17 cellular contexts compared by ENCODE assay signal in genomic region chr2:70639841-70640448, GRCh38.
"Had no signal": no experiment of that assay in that cellular context is flagged by ENCODE, and none has a peak within 500 bp of the region (broad histone marks: within the 10 kb centered on the region; RNA-seq: fewer than 3 reads in every experiment).

No MANE protein-coding gene starts in this region.

- H3K9me3 ChIP-seq: thoracic aorta, upper lobe of left lung had no signal

- H3K9me3 Mint-ChIP-seq: activated CD4-positive, alpha-beta memory T cell treated with anti-CD3 and anti-CD28 coated beads, Interleukin-2, amount 10 ng/mL, durations not matched to agents 7 days and 5 days; activated naive CD8-positive, alpha-beta T cell treated with anti-CD3 and anti-CD28 coated beads, Interleukin-2, amount 10 ng/mL, durations not matched to agents 7 days and 5 days; endodermal cell had no signal

- H3K36me3 ChIP-seq: thoracic aorta, upper lobe of left lung, WERI-Rb-1 had no signal

- H3K27ac ChIP-seq: foreskin keratinocyte, thoracic aorta, upper lobe of left lung, WERI-Rb-1 had no signal

- DNase-seq: activated CD4-positive, alpha-beta memory T cell treated with anti-CD3 and anti-CD28 coated beads, Interleukin-2, amount 10 ng/mL, durations not matched to agents 7 days and 5 days; activated CD4-positive, alpha-beta T cell treated with anti-CD3 and anti-CD28 coated beads for 1 hour; activated CD8-positive, alpha-beta memory T cell treated with anti-CD3 and anti-CD28 coated beads, Interleukin-2, amount 10 ng/mL, durations not matched to agents 7 days and 5 days; activated effector memory CD4-positive, alpha-beta T cell treated with anti-CD3 and anti-CD28 coated beads, Interleukin-2, amount 50 U/mL, for 16 hours; activated naive CD8-positive, alpha-beta T cell treated with anti-CD3 and anti-CD28 coated beads, Interleukin-2, amount 10 ng/mL, durations not matched to agents 7 days and 5 days; amygdala; endodermal cell; foreskin keratinocyte; hippocampal formation; islet precursor cell; stimulated activated naive B cell treated with anti-CD40 and anti-IgM and Interleukin-4, amounts not matched to agents 10 μg/mL and 1 μg/mL and 100 μg/mL, for 72 hours; upper lobe of left lung; WERI-Rb-1 had no signal

- H3K4me3 ChIP-seq: lung, thoracic aorta, upper lobe of left lung had no signal

- H3K27ac Mint-ChIP-seq: activated CD4-positive, alpha-beta memory T cell treated with anti-CD3 and anti-CD28 coated beads, Interleukin-2, amount 10 ng/mL, durations not matched to agents 7 days and 5 days; activated CD8-positive, alpha-beta memory T cell treated with anti-CD3 and anti-CD28 coated beads, Interleukin-2, amount 10 ng/mL, durations not matched to agents 7 days and 5 days; activated naive CD8-positive, alpha-beta T cell treated with anti-CD3 and anti-CD28 coated beads, Interleukin-2, amount 10 ng/mL, durations not matched to agents 7 days and 5 days; endodermal cell; mesothelial cell of epicardium; progenitor cell of endocrine pancreas; stimulated activated naive B cell treated with anti-CD40 and anti-IgM and Interleukin-4, amounts not matched to agents 10 μg/mL and 1 μg/mL and 100 μg/mL, for 72 hours had no signal

- H3K36me3 Mint-ChIP-seq: activated CD8-positive, alpha-beta memory T cell treated with anti-CD3 and anti-CD28 coated beads, Interleukin-2, amount 10 ng/mL, durations not matched to agents 7 days and 5 days; activated naive CD8-positive, alpha-beta T cell treated with anti-CD3 and anti-CD28 coated beads, Interleukin-2, amount 10 ng/mL, durations not matched to agents 7 days and 5 days; mesothelial cell of epicardium had no signal

- H3K4me3 Mint-ChIP-seq: activated CD4-positive, alpha-beta memory T cell treated with anti-CD3 and anti-CD28 coated beads, Interleukin-2, amount 10 ng/mL, durations not matched to agents 7 days and 5 days; activated CD8-positive, alpha-beta memory T cell treated with anti-CD3 and anti-CD28 coated beads, Interleukin-2, amount 10 ng/mL, durations not matched to agents 7 days and 5 days; activated naive CD8-positive, alpha-beta T cell treated with anti-CD3 and anti-CD28 coated beads, Interleukin-2, amount 10 ng/mL, durations not matched to agents 7 days and 5 days; endodermal cell; mesothelial cell of epicardium; stimulated activated naive B cell treated with anti-CD40 and anti-IgM and Interleukin-4, amounts not matched to agents 10 μg/mL and 1 μg/mL and 100 μg/mL, for 72 hours had no signal

- H3K27me3 ChIP-seq: upper lobe of left lung had no signal

- ATAC-seq: activated CD8-positive, alpha-beta memory T cell treated with anti-CD3 and anti-CD28 coated beads, Interleukin-2, amount 10 ng/mL, durations not matched to agents 7 days and 5 days; foreskin keratinocyte; stimulated activated naive B cell treated with anti-CD40 and anti-IgM and Interleukin-4, amounts not matched to agents 10 μg/mL and 1 μg/mL and 100 μg/mL, for 72 hours had no signal

- H3K4me1 ChIP-seq: foreskin keratinocyte, upper lobe of left lung had no signal

- H3K4me1 Mint-ChIP-seq: endodermal cell; mesothelial cell of epicardium; stimulated activated naive B cell treated with anti-CD40 and anti-IgM and Interleukin-4, amounts not matched to agents 10 μg/mL and 1 μg/mL and 100 μg/mL, for 72 hours had no signal
